Comparison of ENCODE assay signal across 8 cellular contexts in the genomic region with DNA sequence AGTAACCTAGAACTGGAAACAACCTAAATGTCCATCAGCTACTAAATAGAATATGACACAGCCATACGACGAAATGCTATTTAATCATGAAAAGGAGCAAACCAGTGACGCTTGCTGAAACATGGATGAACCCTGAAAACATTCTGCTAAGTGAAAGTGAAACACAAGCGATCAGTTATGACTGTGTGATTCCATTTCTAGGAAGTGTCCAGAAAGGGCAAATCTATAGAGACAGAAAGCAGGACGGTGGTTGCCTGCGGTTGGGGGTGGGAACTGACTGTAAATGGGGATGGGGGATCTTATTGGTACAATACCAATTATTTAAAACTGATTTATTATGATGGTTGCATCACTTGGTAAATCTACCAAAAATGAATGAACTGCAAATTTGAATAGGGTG.
DNase-seq lines count a peak whose midpoint lies in the region; ATAC-seq and TF ChIP-seq lines count a peak whose summit lies in the region.

No MANE protein-coding gene starts in this region.

- ATAC-seq in GM18870 (IDR thresholded peaks at IDR 0.05; ENCODE audit: unreplicated experiment) (peak; percentile 72), HG02970 (IDR thresholded peaks at IDR 0.05; ENCODE audit: low FRiP score, unreplicated experiment) (peak; percentile 53)

- H3K27ac ChIP-seq in coronary artery (no peak overlapping the region), substantia nigra (ENCODE audit: low read depth, low read length, poor library complexity, severe bottlenecking) (no peak overlapping the region)

- TF ChIP-seq CTCF in coronary artery (IDR thresholded peaks at IDR 0.05): no peak

- H3K4me3 ChIP-seq in coronary artery: no peak overlapping the region

- peak; percentile 33 for DNase-seq in activated CD4-positive, CD25-positive, alpha-beta regulatory T cell treated with anti-CD3 and anti-CD28 coated beads, Interleukin-2, amount 50 U/mL, for 16 hours (ENCODE audit: low read depth, low spot score)
- DNase-seq in stimulated activated CD4-positive, alpha-beta T cell treated with anti-CD3 and anti-CD28 coated beads, Interleukin-1b, Interleukin-23, amount 100 ng/mL, for 48 hours: peak; percentile 73
- DNase-seq in DMS153 treated with DMSO at 0.1 percent for 48 hours (lab: John Stamatoyannopoulos, UW; ENCODE audit: unreplicated experiment) (no peak), coronary artery (ENCODE audit: low spot score) (no peak), LoVo (ENCODE audit: low spot score) (no peak), substantia nigra (lab: John Stamatoyannopoulos, UW) (no peak)

Comparison
In these comparisons a context has a peak if more than half of its experiments do, and no peak if none do; other contexts are left out.
1. DNase-seq: peak in activated CD4-positive, CD25-positive, alpha-beta regulatory T cell treated with anti-CD3 and anti-CD28 coated beads, Interleukin-2, amount 50 U/mL, for 16 hours (single experiment) and stimulated activated CD4-positive, alpha-beta T cell treated with anti-CD3 and anti-CD28 coated beads, Interleukin-1b, Interleukin-23, amount 100 ng/mL, for 48 hours (single experiment); none in DMS153 treated with DMSO at 0.1 percent for 48 hours (single experiment), coronary artery (single experiment), LoVo (single experiment) and substantia nigra (0 of 49).